ENCODE assay signal across 8 cellular contexts in genomic region chr17:44217738-44218343, GRCh38. TPM values are rescaled to one million over a fixed set of nuclear protein-coding genes. Genes with fewer than 3 reads are reported as not detected.
A peak's percentile ranks its signal among the peaks of the same experiment; 100 is the strongest.
DNase-seq lines count a peak whose midpoint lies in the region; ATAC-seq, FAIRE-seq and TF ChIP-seq lines count a peak whose summit lies in the region.

No MANE protein-coding gene starts in this region.

- H3K27ac ChIP-seq in DOHH2 (ENCODE audit: low read depth, low read length) (peak overlapping the region; percentile 82), OCI-LY3 (ENCODE audit: low read length) (peak overlapping the region; percentile 90), endodermal cell (ENCODE audit: low read depth, low read length) (no peak overlapping the region), pancreas (peak overlapping the region; percentile 93 to 98 (median 97))

- H2AFZ ChIP-seq in OCI-LY3 (ENCODE audit: low read depth, low read length): no peak overlapping the region

- peaks cover 56% of the 10 kb centered on the region for H3K4me1 ChIP-seq in DOHH2 (ENCODE audit: control insufficient read depth, low read length)
- peaks cover 33% of the 10 kb centered on the region for H3K4me1 ChIP-seq in OCI-LY3 (ENCODE audit: low read length)
- H3K4me1 ChIP-seq in endodermal cell (ENCODE audit: control insufficient read depth, insufficient read depth, low read length): peaks cover 3% of the 10 kb centered on the region
- peaks cover 6 to 17% (median 16%) of the 10 kb centered on the region in 3 donors for H3K4me1 ChIP-seq in pancreas

- H3K36me3 ChIP-seq in DOHH2 (ENCODE audit: control insufficient read depth, low read length): peaks cover 60% of the 10 kb centered on the region
- H3K36me3 ChIP-seq in OCI-LY3 (replicated peaks; ENCODE audit: low read depth, low read length): peaks cover 39% of the 10 kb centered on the region
- peaks cover 42% of the 10 kb centered on the region for H3K36me3 ChIP-seq in endodermal cell (ENCODE audit: control insufficient read depth, insufficient read depth, low read length)
- H3K36me3 ChIP-seq in pancreas: peaks cover 0 to 26% (median 20%) of the 10 kb centered on the region in 3 donors

- DNase-seq in endodermal cell (no peak), pancreas (peak in 3 of 6 donors; percentile 32 to 82 (median 62)), left colon (no peak)
- no peak for DNase-seq in stimulated activated CD4-positive, alpha-beta T cell treated with anti-CD3 and anti-CD28 coated beads, Interleukin-2, amount 100 ng/mL, for 48 hours
- no peak for DNase-seq in stimulated activated CD4-positive, alpha-beta T cell treated with anti-CD3 and anti-CD28 coated beads, Interleukin-4, amount 100 ng/mL, for 24 hours

- H3K4me1 Mint-ChIP-seq in endodermal cell: peaks cover 12% of the 10 kb centered on the region

- H4K20me1 ChIP-seq in DOHH2 (ENCODE audit: control insufficient read depth, insufficient read depth, low read depth, low read length) (no peaks in the 10 kb centered on the region), OCI-LY3 (ENCODE audit: insufficient read depth, low read length) (no peaks in the 10 kb centered on the region)

- H3K4me3 ChIP-seq in DOHH2 (ENCODE audit: low read length): peak overlapping the region; percentile 96
- peak overlapping the region; percentile 95 for H3K4me3 ChIP-seq in OCI-LY3 (ENCODE audit: low read length)
- H3K4me3 ChIP-seq in endodermal cell (ENCODE audit: low read length): peak overlapping the region; percentile 84
- H3K4me3 ChIP-seq in pancreas: peak overlapping the region; percentile 57 to 95 (median 88)

- H3K9me3 ChIP-seq in DOHH2 (ENCODE audit: control insufficient read depth, insufficient read depth, low read length): no peaks in the 10 kb centered on the region
- H3K9me3 ChIP-seq in OCI-LY3 (ENCODE audit: insufficient read depth, low read length): no peaks in the 10 kb centered on the region
- H3K9me3 ChIP-seq in endodermal cell (ENCODE audit: control insufficient read depth, low read length): no peaks in the 10 kb centered on the region
- H3K9me3 ChIP-seq in pancreas: no peaks in the 10 kb centered on the region

- H3K27me3 Mint-ChIP-seq in endodermal cell (ENCODE audit: insufficient read depth): no peaks in the 10 kb centered on the region

- 16 to 26% methylated on average over 3 to 10 of the region's 10 CpGs for WGBS in endodermal cell (ENCODE audit: insufficient coverage in 1 of 2, insufficient read length in 1 of 2), 2 experiments
- WGBS in pancreas, 2 donors: 10 to 12% methylated on average over 10 of the region's 10 CpGs

- no peaks in the 10 kb centered on the region for H3K9me3 Mint-ChIP-seq in endodermal cell

- H3K27ac Mint-ChIP-seq in endodermal cell: peak overlapping the region; percentile 66

- intact Hi-C loops in pancreas (cut with DNase I) (loop anchor here in 1 of 3 donors (10.0 kb wide), 1 partner anchor 107 kb away; the partner anchor contains the start of gene SLC25A39), left colon (cut with DNase I, micrococcal nuclease) (no loop called here)

- ATAC-seq in pancreas (no peak), HG03439 (IDR thresholded peaks at IDR 0.05; ENCODE audit: unreplicated experiment) (no peak), left colon (no peak)

- peak overlapping the region; percentile 98 for H3K9ac ChIP-seq in OCI-LY3 (ENCODE audit: low read length)
- peak overlapping the region; percentile 22 for H3K9ac ChIP-seq in endodermal cell (ENCODE audit: extremely low read depth, low read length, poor library complexity, severe bottlenecking)

- TF ChIP-seq CTCF in DOHH2 (IDR thresholded peaks at IDR 0.05; ENCODE audit: low read depth, low read length, poor library complexity, severe bottlenecking): no peak
- TF ChIP-seq CTCF in OCI-LY3 (IDR thresholded peaks at IDR 0.05; ENCODE audit: low read depth, low read length): no peak
- no peak for TF ChIP-seq CTCF in endodermal cell (conservative IDR thresholded peaks at IDR 0.05)
- TF ChIP-seq CTCF in pancreas (IDR thresholded peaks at IDR 0.05): no peak

- H3F3A ChIP-seq in DOHH2 (ENCODE audit: control insufficient read depth, insufficient read depth): peaks cover 24% of the 10 kb centered on the region

- H3K4me2 ChIP-seq in DOHH2 (ENCODE audit: low read length): peak overlapping the region; percentile 80
- peak overlapping the region; percentile 93 for H3K4me2 ChIP-seq in OCI-LY3 (ENCODE audit: low read length)

- FAIRE-seq in pancreas (lab: Jason Lieb, UNC): no peak

- H3K79me2 ChIP-seq in DOHH2 (ENCODE audit: control insufficient read depth, low read length) (peaks cover 67% of the 10 kb centered on the region), OCI-LY3 (ENCODE audit: low read length) (peaks cover 64% of the 10 kb centered on the region)

- no peaks in the 10 kb centered on the region for H3K9me2 ChIP-seq in DOHH2 (replicated peaks; ENCODE audit: control insufficient read depth, low read length)

- no peaks in the 10 kb centered on the region for H3K27me3 ChIP-seq in DOHH2 (ENCODE audit: control insufficient read depth, low read length)
- H3K27me3 ChIP-seq in OCI-LY3 (ENCODE audit: low read depth, low read length): no peaks in the 10 kb centered on the region
- H3K27me3 ChIP-seq in endodermal cell (ENCODE audit: control insufficient read depth, insufficient read depth, low read length, poor library complexity, severe bottlenecking): no peaks in the 10 kb centered on the region
- no peaks in the 10 kb centered on the region for H3K27me3 ChIP-seq in pancreas

- peak overlapping the region; percentile 86 for H3K4me3 Mint-ChIP-seq in endodermal cell

- H3K36me3 Mint-ChIP-seq in endodermal cell (ENCODE audit: low read depth): peaks cover 47% of the 10 kb centered on the region

RNA-seq across cellular contexts. Expression of gene UBTF, which starts 1.6 kb away (rescaled TPM):
- total RNA-seq in endodermal cell (10 to 100 TPM; 62.0 to 89.9 TPM), pancreas (10 to 100 TPM; 31.9 to 51.8 (median 35.6) TPM), left colon (10 to 100 TPM; 61.1 to 69.6 TPM)
- polyA plus RNA-seq in endodermal cell (2013, experiment 1 of 2): 51.0 TPM
- 48.4 TPM for polyA plus RNA-seq in endodermal cell (2013, experiment 2 of 2)
- polyA plus RNA-seq in pancreas: 10 to 100 TPM; 40.9 to 44.1 TPM

RNA-seq across cellular contexts. Expression of gene ATXN7L3, which starts 18.2 kb away (rescaled TPM):
- total RNA-seq in endodermal cell (100 to 1,000 TPM; 118 to 144 TPM), pancreas (10 to 100 TPM; 21.1 to 38.0 (median 24.5) TPM), left colon (10 to 100 TPM; 80.0 to 82.3 TPM)
- polyA plus RNA-seq in endodermal cell (2013, experiment 1 of 2): 72.4 TPM
- polyA plus RNA-seq in endodermal cell (2013, experiment 2 of 2): 72.5 TPM
- polyA plus RNA-seq in pancreas: 10 to 100 TPM; 29.8 to 32.0 TPM

RNA-seq across cellular contexts. Expression of gene TMUB2, which starts 31.1 kb away (rescaled TPM):
- total RNA-seq in endodermal cell (10 to 100 TPM; 28.8 to 33.1 TPM), pancreas (10 to 100 TPM; 10.4 to 24.6 (median 14.8) TPM), left colon (10 to 100 TPM; 44.8 to 51.8 TPM)
- 43.4 TPM for polyA plus RNA-seq in endodermal cell (2013, experiment 1 of 2)
- 38.5 TPM for polyA plus RNA-seq in endodermal cell (2013, experiment 2 of 2)
- polyA plus RNA-seq in pancreas: 10 to 100 TPM; 42.2 to 50.9 TPM

RNA-seq across cellular contexts. Expression of gene ASB16, which starts 47.3 kb away (rescaled TPM):
- total RNA-seq in endodermal cell (under 1 TPM in 1 of 2 donors, not detected in 1; 0.53 TPM), pancreas (1 to 10 TPM; 1.1 to 3.9 (median 2.3) TPM), left colon (under 1 TPM in 1 of 2 donors, not detected in 1; 0.56 TPM)
- polyA plus RNA-seq in endodermal cell (2013, experiment 1 of 2): not detected
- 0.33 TPM for polyA plus RNA-seq in endodermal cell (2013, experiment 2 of 2)
- polyA plus RNA-seq in pancreas: 1 to 10 TPM; 1.9 to 2.9 TPM

RNA-seq across cellular contexts. Expression of gene SLC4A1, which starts 50.1 kb away (rescaled TPM):
- total RNA-seq in endodermal cell (under 1 TPM in 1 of 2 donors, not detected in 1; 0.04 TPM), pancreas (under 1 TPM in 2 of 6 donors, not detected in 4; 0.24 to 0.37 TPM), left colon (not detected)
- polyA plus RNA-seq in endodermal cell (2013, experiment 1 of 2): not detected
- polyA plus RNA-seq in endodermal cell (2013, experiment 2 of 2): 0.04 TPM
- polyA plus RNA-seq in pancreas: not detected
